In genomic region chrX:79854469-79854868, GRCh38 we compare ENCODE assay signal across 3 cellular contexts.
A peak's percentile ranks its signal among the peaks of the same experiment; 100 is the strongest.
TF ChIP-seq lines count a peak whose summit lies in the region.

No MANE protein-coding gene starts in this region.

TF ChIP-seq in HepG2, 621 proteins besides CTCF, POLR2A, EP300 and RAD21:
- TF ChIP-seq NCOR1 (IDR thresholded peaks at IDR 0.05; ENCODE audit: borderline replicate concordance, low read length) (no peak), USF2 (IDR thresholded peaks at IDR 0.05; ENCODE audit: low read depth, low read length) (peak; percentile 26; the same call in 1 of the 2 replicates), USF2 (CRISPR knock-in tag; IDR thresholded peaks at IDR 0.05; ENCODE audit: borderline replicate concordance) (no peak), RAD51 (IDR thresholded peaks at IDR 0.05; ENCODE audit: borderline replicate concordance) (peak; percentile 58; the same call in 1 of the 2 replicates), ZNF841 (CRISPR knock-in tag; IDR thresholded peaks at IDR 0.05; ENCODE audit: borderline replicate concordance) (no peak)

TF ChIP-seq in A549, 52 proteins besides CTCF, POLR2A, EP300 and RAD21:
- TF ChIP-seq ZC3H11A (IDR thresholded peaks at IDR 0.05): no peak
- 0 out of 2 replicates have a peak, but pooled peaks have one; percentile 16 for TF ChIP-seq USF2 (IDR thresholded peaks at IDR 0.05)
TF ChIP-seq in A549: peak in this region for 1.

TF ChIP-seq in K562, 482 proteins besides CTCF, POLR2A, EP300 and RAD21:
- no peak for TF ChIP-seq SIN3B (IDR thresholded peaks at IDR 0.05; ENCODE audit: low read depth)
- peak; percentile 73 for TF ChIP-seq TFE3 (CRISPR knock-in tag; IDR thresholded peaks at IDR 0.05)
- TF ChIP-seq RAD51 (IDR thresholded peaks at IDR 0.05; ENCODE audit: borderline replicate concordance, low read depth): peak; percentile 34; the same call in 1 of the 2 replicates
